ENCODE assay signal across 13 cellular contexts in the genomic region with DNA sequence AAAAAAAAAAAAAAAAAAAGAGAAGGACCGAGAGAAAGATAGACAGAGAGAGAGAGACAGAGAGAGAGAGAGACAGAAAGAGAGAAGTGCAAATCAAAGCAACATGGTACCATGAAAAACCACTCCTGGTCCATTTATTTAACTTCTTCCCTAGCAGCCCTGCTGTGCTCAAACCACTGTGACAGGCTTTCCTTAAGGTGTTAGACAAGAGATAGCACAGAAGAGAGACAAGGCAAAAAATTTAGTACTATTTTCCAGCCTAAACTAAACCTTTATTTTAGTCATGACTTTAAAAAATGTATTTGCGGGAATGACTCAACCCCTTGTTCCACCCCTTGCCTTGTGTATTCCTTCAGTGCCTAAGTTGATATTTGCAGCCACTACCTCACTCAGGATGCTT.
DNase-seq lines count a peak whose midpoint lies in the region; ATAC-seq, FAIRE-seq and TF ChIP-seq lines count a peak whose summit lies in the region.
"Had no signal": no experiment of that assay in that cellular context is flagged by ENCODE, and none has a peak within 500 bp of the region (broad histone marks: within the 10 kb centered on the region; RNA-seq: fewer than 3 reads in every experiment).

No MANE protein-coding gene starts in this region.

- TF ChIP-seq POLR2A in H54 (IDR thresholded peaks at IDR 0.05; ENCODE audit: low read depth, low read length), result no peak

- ATAC-seq in central memory CD8-positive, alpha-beta T cell (replicated peaks; ENCODE audit: extremely low read depth, poor library complexity, severe bottlenecking), result peak; percentile 29
- ATAC-seq in HG02840 (IDR thresholded peaks at IDR 0.05; ENCODE audit: low FRiP score, unreplicated experiment), result no peak
- ATAC-seq: psoas muscle had no signal

- no peaks in the 10 kb centered on the region for H3K9me3 ChIP-seq in OCI-LY1 (ENCODE audit: low read length)
- H3K9me3 ChIP-seq: psoas muscle had no signal

- H3K36me3 ChIP-seq in OCI-LY1 (ENCODE audit: insufficient read depth, low read length), result no peaks in the 10 kb centered on the region
- H3K36me3 ChIP-seq in rectal smooth muscle tissue (ENCODE audit: control insufficient read depth, insufficient read depth, low read length), result no peaks in the 10 kb centered on the region

- H3K9me2 ChIP-seq in OCI-LY1 (ENCODE audit: low read depth, low read length), result no peaks in the 10 kb centered on the region

- H4K20me1 ChIP-seq in OCI-LY1 (ENCODE audit: insufficient read depth, low read length), result no peaks in the 10 kb centered on the region

- H3K27me3 ChIP-seq in OCI-LY1 (ENCODE audit: insufficient read depth, low read length) (no peaks in the 10 kb centered on the region), rectal smooth muscle tissue (ENCODE audit: control insufficient read depth, insufficient read depth, low read length) (no peaks in the 10 kb centered on the region)

- peak overlapping the region; percentile 89 for H3K27ac ChIP-seq in OCI-LY1 (ENCODE audit: low read depth, low read length, poor library complexity, severe bottlenecking)
- no peak overlapping the region for H3K27ac ChIP-seq in rectal smooth muscle tissue (ENCODE audit: low read depth, low read length)
- H3K27ac ChIP-seq: 22Rv1, psoas muscle had no signal

- H3K4me1 Mint-ChIP-seq in central memory CD8-positive, alpha-beta T cell, result peaks cover 57% of the 10 kb centered on the region

- H3K4me3 ChIP-seq in OCI-LY1 (ENCODE audit: low read depth, low read length, poor library complexity, severe bottlenecking) (peak overlapping the region; percentile 56), rectal smooth muscle tissue (ENCODE audit: low read length) (peak overlapping the region; percentile 26)
- H3K4me3 ChIP-seq: psoas muscle had no signal

- H3K9ac ChIP-seq in OCI-LY1 (ENCODE audit: low read length) (peak overlapping the region; percentile 49; the same call in 1 of the 2 replicates), rectal smooth muscle tissue (ENCODE audit: low read length) (no peak overlapping the region)

- H3K79me2 ChIP-seq in OCI-LY1 (ENCODE audit: insufficient read depth, low read length), result no peaks in the 10 kb centered on the region

- peak overlapping the region; percentile 76 for H3K4me2 ChIP-seq in OCI-LY1 (ENCODE audit: low read length)

- H2AFZ ChIP-seq in OCI-LY1 (ENCODE audit: low read length), result no peak overlapping the region

- H3K4me1 ChIP-seq in OCI-LY1 (ENCODE audit: insufficient read depth, low read length, severe bottlenecking), result peaks cover 89% of the 10 kb centered on the region
- H3K4me1 ChIP-seq in rectal smooth muscle tissue (ENCODE audit: control insufficient read depth, insufficient read depth, low read length), result peaks cover 12% of the 10 kb centered on the region

- TF ChIP-seq CTCF in OCI-LY1 (IDR thresholded peaks at IDR 0.05; ENCODE audit: low read length), result no peak

- H3K9me3 Mint-ChIP-seq in central memory CD8-positive, alpha-beta T cell, result no peaks in the 10 kb centered on the region
- H3K9me3 Mint-ChIP-seq: mesothelial cell of epicardium had no signal

- H3K4me3 Mint-ChIP-seq in central memory CD8-positive, alpha-beta T cell, result peak overlapping the region; percentile 99
- H3K4me3 Mint-ChIP-seq: mesothelial cell of epicardium had no signal

- DNase-seq in DMS79 treated with DMSO at 0.1 percent for 48 hours (lab: John Stamatoyannopoulos, UW) (peak; percentile 37), DMS79 (lab: John Stamatoyannopoulos, UW) (no peak), H54 (ENCODE audit: insufficient read length, low spot score) (no peak), NCI-H2171 (lab: John Stamatoyannopoulos, UW) (no peak)
- no peak for DNase-seq in central memory CD8-positive, alpha-beta T cell (ENCODE audit: low spot score in 2 of 2)
- DNase-seq: EL, NCI-H1092 treated with DMSO at 0.1 percent for 48 hours had no signal

- H3K27me3 Mint-ChIP-seq in central memory CD8-positive, alpha-beta T cell, result no peaks in the 10 kb centered on the region

- H3K27ac Mint-ChIP-seq in central memory CD8-positive, alpha-beta T cell (ENCODE audit: low read depth), result peak overlapping the region; percentile 98
- H3K27ac Mint-ChIP-seq: mesothelial cell of epicardium had no signal

- H3F3A ChIP-seq in OCI-LY1 (ENCODE audit: insufficient read depth, low read length), result no peaks in the 10 kb centered on the region

- H3K36me3 Mint-ChIP-seq in central memory CD8-positive, alpha-beta T cell (ENCODE audit: insufficient read depth), result peaks cover 51% of the 10 kb centered on the region
- H3K36me3 Mint-ChIP-seq: mesothelial cell of epicardium had no signal

- FAIRE-seq in H54 (lab: Jason Lieb, UNC), result no peak
